Comparison of ENCODE assay signal across 29 cellular contexts in the genomic region with DNA sequence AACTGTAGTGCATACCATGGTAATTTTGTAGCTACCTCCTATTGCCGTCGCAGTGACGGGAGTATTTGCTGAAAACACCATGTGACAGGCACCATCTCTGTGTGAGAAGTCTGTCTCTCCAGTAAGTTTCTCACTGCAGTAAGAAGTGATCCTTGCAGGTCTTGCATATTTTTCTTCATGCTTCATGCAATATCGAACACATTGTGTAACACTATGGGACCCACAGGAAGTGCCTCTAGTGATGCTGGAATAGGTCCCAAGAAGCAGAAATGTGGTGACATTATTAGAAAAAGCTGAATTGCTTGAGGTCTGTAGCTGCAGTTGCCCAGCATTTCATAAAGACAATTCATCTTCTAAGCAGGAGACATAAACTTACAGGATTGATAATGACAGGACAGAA.
"Had no signal": no experiment of that assay in that cellular context is flagged by ENCODE, and none has a peak within 500 bp of the region (broad histone marks: within the 10 kb centered on the region; RNA-seq: fewer than 3 reads in every experiment).

No MANE protein-coding gene starts in this region.

- H3K27me3 ChIP-seq: neural progenitor cell, right atrium auricular region, suprapubic skin, tibial nerve had no signal

- H3K4me3 Mint-ChIP-seq: activated naive CD4-positive, alpha-beta T cell treated with anti-CD3 and anti-CD28 coated beads, Interleukin-2, amount 50 U/mL, for 24 hours; activated naive CD8-positive, alpha-beta T cell treated with anti-CD3 and anti-CD28 coated beads, Interleukin-2, amount 50 U/mL, for 24 hours; activated T-helper 17 cell treated with anti-CD3 and anti-CD28 coated beads, Interleukin-2, amount 50 U/mL, for 72 hours; dendritic cell treated with granulocyte-macrophage colony-stimulating factor and Interleukin-4, amounts not matched to agents 40 ng/mL and 50 ng/mL, for 4 days; endodermal cell; immature natural killer cell; memory B cell; naive thymus-derived CD8-positive, alpha-beta T cell; neural progenitor cell; T-helper 1 cell treated with Interleukin-12 subunit alpha and Interleukin-12 subunit beta and Interleukin-4 antibody, amounts not matched to agents 30 μg/mL and 1 μg/mL, for 36 hours had no signal

- H3K36me3 Mint-ChIP-seq: activated naive CD4-positive, alpha-beta T cell treated with anti-CD3 and anti-CD28 coated beads, Interleukin-2, amount 50 U/mL, for 24 hours; immature natural killer cell; memory B cell; naive thymus-derived CD8-positive, alpha-beta T cell; neural progenitor cell had no signal

- H3K9ac ChIP-seq: neural progenitor cell had no signal

- H3K36me3 ChIP-seq: heart left ventricle, neural progenitor cell, right atrium auricular region, suprapubic skin, tibial nerve had no signal

- H3K4me1 Mint-ChIP-seq: activated naive CD4-positive, alpha-beta T cell treated with anti-CD3 and anti-CD28 coated beads, Interleukin-2, amount 50 U/mL, for 24 hours; activated naive CD8-positive, alpha-beta T cell treated with anti-CD3 and anti-CD28 coated beads, Interleukin-2, amount 50 U/mL, for 24 hours; activated T-helper 17 cell treated with anti-CD3 and anti-CD28 coated beads, Interleukin-2, amount 50 U/mL, for 72 hours; immature natural killer cell; memory B cell; naive thymus-derived CD8-positive, alpha-beta T cell; neural progenitor cell had no signal

- DNase-seq: activated CD4-positive, alpha-beta T cell treated with anti-CD3 and anti-CD28 coated beads for 48 hours; activated CD4-positive, alpha-beta T cell treated with anti-CD3 and anti-CD28 coated beads, Interleukin-2, amount 50 U/mL, for 48 hours; activated CD8-positive, alpha-beta memory T cell treated with anti-CD3 and anti-CD28 coated beads, Interleukin-2, amount 50 U/mL, for 4 hours; activated naive CD8-positive, alpha-beta T cell treated with anti-CD3 and anti-CD28 coated beads, Interleukin-2, amount 50 U/mL, for 24 hours; activated T-cell treated with anti-CD3 and anti-CD28 coated beads, Interleukin-2, amount 50 U/mL, for 1 hour; amygdala; caudate nucleus; endodermal cell; foreskin fibroblast; heart left ventricle; hypothalamus; immature natural killer cell; midbrain; naive thymus-derived CD8-positive, alpha-beta T cell; occipital lobe; stimulated activated CD4-positive, alpha-beta T cell treated with anti-CD3 and anti-CD28 coated beads, Interleukin-15, amount 100 ng/mL, for 24 hours; stimulated activated naive CD4-positive, alpha-beta T cell; T-helper 9 cell had no signal

- H3K4me2 ChIP-seq: neural progenitor cell had no signal

- H3K9me3 Mint-ChIP-seq: activated naive CD4-positive, alpha-beta T cell treated with anti-CD3 and anti-CD28 coated beads, Interleukin-2, amount 50 U/mL, for 24 hours; activated naive CD8-positive, alpha-beta T cell treated with anti-CD3 and anti-CD28 coated beads, Interleukin-2, amount 50 U/mL, for 24 hours; activated T-helper 17 cell treated with anti-CD3 and anti-CD28 coated beads, Interleukin-2, amount 50 U/mL, for 72 hours; dendritic cell treated with granulocyte-macrophage colony-stimulating factor and Interleukin-4, amounts not matched to agents 40 ng/mL and 50 ng/mL, for 4 days; memory B cell; naive thymus-derived CD8-positive, alpha-beta T cell; T-helper 1 cell treated with Interleukin-12 subunit alpha and Interleukin-12 subunit beta and Interleukin-4 antibody, amounts not matched to agents 30 μg/mL and 1 μg/mL, for 36 hours had no signal

- ATAC-seq: activated naive CD8-positive, alpha-beta T cell treated with anti-CD3 and anti-CD28 coated beads, Interleukin-2, amount 50 U/mL, for 24 hours; activated T-helper 17 cell treated with anti-CD3 and anti-CD28 coated beads, Interleukin-2, amount 50 U/mL, for 72 hours; esophagus mucosa; heart left ventricle; naive thymus-derived CD8-positive, alpha-beta T cell had no signal

- H3K27ac ChIP-seq: heart left ventricle, neural progenitor cell, right atrium auricular region, suprapubic skin, tibial nerve, VCaP had no signal

- H3K27ac Mint-ChIP-seq: activated naive CD4-positive, alpha-beta T cell treated with anti-CD3 and anti-CD28 coated beads, Interleukin-2, amount 50 U/mL, for 24 hours; activated naive CD8-positive, alpha-beta T cell treated with anti-CD3 and anti-CD28 coated beads, Interleukin-2, amount 50 U/mL, for 24 hours; activated T-helper 17 cell treated with anti-CD3 and anti-CD28 coated beads, Interleukin-2, amount 50 U/mL, for 72 hours; dendritic cell treated with granulocyte-macrophage colony-stimulating factor and Interleukin-4, amounts not matched to agents 40 ng/mL and 50 ng/mL, for 4 days; endodermal cell; immature natural killer cell; memory B cell; naive thymus-derived CD8-positive, alpha-beta T cell; neural progenitor cell; T-helper 1 cell treated with Interleukin-12 subunit alpha and Interleukin-12 subunit beta and Interleukin-4 antibody, amounts not matched to agents 30 μg/mL and 1 μg/mL, for 36 hours had no signal

- H3K4me3 ChIP-seq: heart left ventricle, neural progenitor cell, right atrium auricular region, suprapubic skin, tibial nerve had no signal

- H2AFZ ChIP-seq: neural progenitor cell had no signal

- H3K9me3 ChIP-seq: heart left ventricle, right atrium auricular region, suprapubic skin, tibial nerve had no signal

- H3K4me1 ChIP-seq: heart left ventricle, neural progenitor cell, suprapubic skin had no signal

- H3K27me3 Mint-ChIP-seq: activated naive CD4-positive, alpha-beta T cell treated with anti-CD3 and anti-CD28 coated beads, Interleukin-2, amount 50 U/mL, for 24 hours; activated naive CD8-positive, alpha-beta T cell treated with anti-CD3 and anti-CD28 coated beads, Interleukin-2, amount 50 U/mL, for 24 hours; activated T-helper 17 cell treated with anti-CD3 and anti-CD28 coated beads, Interleukin-2, amount 50 U/mL, for 72 hours; dendritic cell treated with granulocyte-macrophage colony-stimulating factor and Interleukin-4, amounts not matched to agents 40 ng/mL and 50 ng/mL, for 4 days; memory B cell had no signal
